1 cellular context compared by ENCODE assay signal in genomic region chr11:69657911-69658605, GRCh38.
A peak's percentile ranks its signal among the peaks of the same experiment; 100 is the strongest.
TF ChIP-seq lines count a peak whose summit lies in the region.

No MANE protein-coding gene starts in this region.

TF ChIP-seq in HepG2, 621 proteins besides CTCF, POLR2A, EP300 and RAD21 (continued from another document and continues in another):
- TF ChIP-seq TBP (CRISPR knock-in tag; IDR thresholded peaks at IDR 0.05) (no peak), KMT2B (CRISPR knock-in tag; IDR thresholded peaks at IDR 0.05) (no peak; the same call in 1 of the 2 replicates), JUNB (CRISPR knock-in tag; IDR thresholded peaks at IDR 0.05; ENCODE audit: borderline replicate concordance) (peak; percentile 66; the same call in 1 of the 2 replicates), YY1 (IDR thresholded peaks at IDR 0.05; ENCODE audit: insufficient read depth, insufficient replicate concordance, low read depth, low read length) (no peak), ZNF513 (CRISPR knock-in tag; conservative IDR thresholded peaks at IDR 0.05) (no peak), E2F2 (CRISPR knock-in tag; IDR thresholded peaks at IDR 0.05; ENCODE audit: borderline replicate concordance) (no peak), ZNF790 (CRISPR knock-in tag; IDR thresholded peaks at IDR 0.05; ENCODE audit: borderline replicate concordance) (0 out of 2 replicates have a peak, but pooled peaks have one; percentile 44), ZNF746 (CRISPR knock-in tag; IDR thresholded peaks at IDR 0.05) (peak; percentile 92), ZFAT (CRISPR knock-in tag; conservative IDR thresholded peaks at IDR 0.05) (no peak; the same call in 1 of the 2 replicates), HMGXB3 (CRISPR knock-in tag; IDR thresholded peaks at IDR 0.05; ENCODE audit: borderline replicate concordance) (0 out of 2 replicates have a peak, but pooled peaks have one; percentile 32), ZSCAN5A (CRISPR knock-in tag; IDR thresholded peaks at IDR 0.05; ENCODE audit: borderline replicate concordance) (no peak; the same call in 1 of the 2 replicates), ETV6 (CRISPR knock-in tag; conservative IDR thresholded peaks at IDR 0.05) (no peak), REXO4 (CRISPR knock-in tag; IDR thresholded peaks at IDR 0.05; ENCODE audit: borderline replicate concordance) (no peak), ZNF766 (CRISPR knock-in tag; IDR thresholded peaks at IDR 0.05; ENCODE audit: borderline replicate concordance) (0 out of 2 replicates have a peak, but pooled peaks have one; percentile 65), NCOR1 (IDR thresholded peaks at IDR 0.05; ENCODE audit: borderline replicate concordance, low read length) (peak; percentile 76; the same call in 1 of the 2 replicates), MTF1 (CRISPR knock-in tag; IDR thresholded peaks at IDR 0.05) (no peak), PTBP1 (IDR thresholded peaks at IDR 0.05; ENCODE audit: low read depth, low read length, poor library complexity, severe bottlenecking) (no peak), ZNF609 (CRISPR knock-in tag; IDR thresholded peaks at IDR 0.05; ENCODE audit: borderline replicate concordance) (peak; percentile 89; the same call in 1 of the 2 replicates), SNRNP70 (IDR thresholded peaks at IDR 0.05; ENCODE audit: low read depth, low read length) (no peak), ZNF446 (CRISPR knock-in tag; IDR thresholded peaks at IDR 0.05) (no peak), ZNF546 (CRISPR knock-in tag; conservative IDR thresholded peaks at IDR 0.05) (peak; percentile 77; the same call in 1 of the 2 replicates), DR1 (CRISPR knock-in tag; IDR thresholded peaks at IDR 0.05) (peak; percentile 56; the same call in 1 of the 2 replicates), ZKSCAN1 (IDR thresholded peaks at IDR 0.05; ENCODE audit: low read length) (no peak), ZBTB4 (CRISPR knock-in tag; IDR thresholded peaks at IDR 0.05; ENCODE audit: borderline replicate concordance) (peak; percentile 85; the same call in 1 of the 2 replicates), KLF12 (CRISPR knock-in tag; IDR thresholded peaks at IDR 0.05; ENCODE audit: borderline replicate concordance) (0 out of 2 replicates have a peak, but pooled peaks have one; percentile 58), ZNF629 (CRISPR knock-in tag; conservative IDR thresholded peaks at IDR 0.05) (no peak; the same call in 1 of the 2 replicates), AKNA (CRISPR knock-in tag; IDR thresholded peaks at IDR 0.05; ENCODE audit: borderline replicate concordance) (0 out of 2 replicates have a peak, but pooled peaks have one; percentile 55), NR0B2 (CRISPR knock-in tag; IDR thresholded peaks at IDR 0.05) (no peak; the same call in 1 of the 2 replicates), ZNF431 (CRISPR knock-in tag; IDR thresholded peaks at IDR 0.05; ENCODE audit: borderline replicate concordance, low read depth) (0 out of 2 replicates have a peak, but pooled peaks have one; percentile 35), MTA3 (CRISPR knock-in tag; IDR thresholded peaks at IDR 0.05) (no peak)
